ENCODE assay signal across 26 cellular contexts in genomic region chr12:65747338-65747737, GRCh38.
DNase-seq lines count a peak whose midpoint lies in the region; ATAC-seq, FAIRE-seq and TF ChIP-seq lines count a peak whose summit lies in the region.
"Had no signal": no experiment of that assay in that cellular context is flagged by ENCODE, and none has a peak within 500 bp of the region (broad histone marks: within the 10 kb centered on the region; RNA-seq: fewer than 3 reads in every experiment).

No MANE protein-coding gene starts in this region.

- intact Hi-C loops in MCF 10A (cut with micrococcal nuclease) (no loop called here), mammary epithelial cell (cut with micrococcal nuclease) (no loop called here), HepG2 (cut with micrococcal nuclease; ENCODE audit: unreplicated experiment) (loop anchor here (10.0 kb wide), 1 partner anchor 237 kb away; no protein-coding TSS in a partner anchor)

- H3K4me1 ChIP-seq in mammary epithelial cell (ENCODE audit: insufficient read depth, low read length) = peaks cover 1% of the 10 kb centered on the region
- H3K4me1 ChIP-seq in HepG2 (ENCODE audit: insufficient read depth, low read length) = peaks cover 10% of the 10 kb centered on the region; the same call in 1 of the 2 replicates
- H3K4me1 ChIP-seq: BE2C, BLaER1 had no signal

- H4K20me1 ChIP-seq in mammary epithelial cell (ENCODE audit: insufficient read depth, low read length) (no peaks in the 10 kb centered on the region), HepG2 (ENCODE audit: insufficient read depth, low read length) (no peaks in the 10 kb centered on the region)
- H4K20me1 ChIP-seq: BLaER1 had no signal

- dilution Hi-C loops in mammary epithelial cell (cut with HindIII; ENCODE audit: low sequenced_read_pairs) = no loop called here

- peak; percentile 32; the same call in 1 of the 3 replicates for ATAC-seq in HepG2
- ATAC-seq: GM12878 had no signal

- H3K36me3 Mint-ChIP-seq in MCF 10A (ENCODE audit: insufficient read depth, unreplicated experiment) = peaks cover 7% of the 10 kb centered on the region
- H3K36me3 Mint-ChIP-seq: CD4-positive, alpha-beta memory T cell; CD4-positive, CD25-positive, alpha-beta regulatory T cell; CD8-positive, alpha-beta memory T cell had no signal

- TF ChIP-seq POLR2A in HepG2 (IDR thresholded peaks at IDR 0.05; ENCODE audit: insufficient read depth in 1 of 2, low read depth in 2 of 2, low read length in 2 of 2) = no peak

- no peak overlapping the region for H3K9ac ChIP-seq in mammary epithelial cell (ENCODE audit: insufficient read depth, low read length)
- no peak overlapping the region for H3K9ac ChIP-seq in HepG2 (ENCODE audit: insufficient read depth, low read depth, low read length)
- H3K9ac ChIP-seq: BLaER1 had no signal

- H2AFZ ChIP-seq in mammary epithelial cell (ENCODE audit: low read depth, low read length) = no peak overlapping the region
- no peak overlapping the region for H2AFZ ChIP-seq in HepG2 (ENCODE audit: low read length)

- H3K36me3 ChIP-seq in mammary epithelial cell (ENCODE audit: insufficient read depth, low read length) (no peaks in the 10 kb centered on the region), HepG2 (replicated peaks in 1 of 2; ENCODE audit: control insufficient read depth in 1 of 2, insufficient read depth in 2 of 2, low read length in 2 of 2) (no peaks in the 10 kb centered on the region)
- H3K36me3 ChIP-seq: BE2C, BLaER1 had no signal

- TF ChIP-seq CTCF in MCF 10A (IDR thresholded peaks at IDR 0.05; ENCODE audit: unreplicated experiment) (no peak), mammary epithelial cell (conservative IDR thresholded peaks at IDR 0.05 in 1 of 2, IDR thresholded peaks at IDR 0.05 in 1 of 2; ENCODE audit: extremely low read depth in 1 of 2, insufficient read depth in 1 of 2, low read depth in 1 of 2, low read length in 2 of 2) (no peak), HepG2 (CRISPR knock-in tag; IDR thresholded peaks at IDR 0.05) (no peak)

- in situ Hi-C loops in mammary epithelial cell (cut with MboI; ENCODE audit: low sequenced_read_pairs in 2 of 2) = no loop called here
- in situ Hi-C loops in HepG2 (cut with HindIII; ENCODE audit: extremely low pct_ligation_motif_present, low pct_unique_long_range_greater_than_20kb) = no loop called here

- H3K27me3 ChIP-seq in mammary epithelial cell (ENCODE audit: insufficient read depth, low read length) (no peaks in the 10 kb centered on the region), HepG2 (ENCODE audit: control insufficient read depth in 1 of 2, insufficient read depth in 2 of 2, low read length in 2 of 2) (peaks cover 3 to 10% of the 10 kb centered on the region in 2 experiments; a peak in 3 of 5 replicates)
- H3K27me3 ChIP-seq: BLaER1 had no signal

- BruUV-seq in MCF 10A (replicated peaks; lab: Mats Ljungman, UMichigan) (no TSS peak), mammary epithelial cell (replicated peaks; lab: Mats Ljungman, UMichigan) (no TSS peak), HepG2 (replicated peaks; lab: Mats Ljungman, UMichigan) (no TSS peak)

- H3K4me3 ChIP-seq in mammary epithelial cell (replicated peaks in 1 of 3; ENCODE audit: insufficient read depth in 1 of 3, low read depth in 2 of 3, low read length in 3 of 3) (no peak overlapping the region), HepG2 (replicated peaks in 1 of 3; ENCODE audit: insufficient read depth in 1 of 3, low read depth in 2 of 3, low read length in 3 of 3) (no peak overlapping the region)
- H3K4me3 ChIP-seq: BLaER1, GM12878 had no signal

- peak overlapping the region; percentile 40 for H3K27ac Mint-ChIP-seq in MCF 10A (ENCODE audit: low read depth, unreplicated experiment)
- H3K27ac Mint-ChIP-seq: CD14-positive monocyte; CD4-positive, alpha-beta memory T cell; CD4-positive, CD25-positive, alpha-beta regulatory T cell; CD8-positive, alpha-beta memory T cell had no signal

- H3K9me3 ChIP-seq in mammary epithelial cell (replicated peaks; ENCODE audit: insufficient read depth, low read length) = no peaks in the 10 kb centered on the region
- no peaks in the 10 kb centered on the region for H3K9me3 ChIP-seq in HepG2 (ENCODE audit: low read length)
- H3K9me3 ChIP-seq: BE2C had no signal

- DNase-seq in MCF 10A (ENCODE audit: unreplicated experiment) (no peak), mammary epithelial cell (no peak), HepG2 (ENCODE audit: low spot score) (no peak), NCI-H128 (lab: John Stamatoyannopoulos, UW; ENCODE audit: unreplicated experiment) (no peak), occipital lobe (lab: John Stamatoyannopoulos, UW) (no peak)
- DNase-seq: 8988T; ACHN; BE2C; C1 segment of cervical spinal cord; CD4-positive, alpha-beta memory T cell; CD4-positive, CD25-positive, alpha-beta regulatory T cell; CD8-positive, alpha-beta memory T cell; COR-L47; DMS 273 treated with DMSO at 0.1 percent for 48 hours; DMS153; DMS53; DMS79; DND-41; EL; GDM1 had no signal

- H3K9me3 Mint-ChIP-seq in MCF 10A (ENCODE audit: unreplicated experiment) = no peaks in the 10 kb centered on the region

- no peaks in the 10 kb centered on the region for H3K79me2 ChIP-seq in mammary epithelial cell (ENCODE audit: insufficient read depth, low read length)
- H3K79me2 ChIP-seq in HepG2 (ENCODE audit: insufficient read depth, low read length) = no peaks in the 10 kb centered on the region

- FAIRE-seq in HepG2 (lab: Jason Lieb, UNC) = no peak
- FAIRE-seq: A204.1, GM12878, GM12892, GM18507 had no signal

- no peak overlapping the region for H3K4me2 ChIP-seq in mammary epithelial cell (ENCODE audit: insufficient read depth, low read depth, low read length)
- H3K4me2 ChIP-seq in HepG2 (ENCODE audit: low read depth, low read length) = no peak overlapping the region
- H3K4me2 ChIP-seq: BLaER1 had no signal

- no peaks in the 10 kb centered on the region for H3K27me3 Mint-ChIP-seq in MCF 10A (ENCODE audit: insufficient read depth, unreplicated experiment)

- 94% methylated on average over 3 of the region's 3 CpGs for whole genome bisulfite sequencing in mammary epithelial cell (ENCODE audit: low coverage, missing lambda C conversion rate)
- WGBS in HepG2 (ENCODE audit: low lambda C conversion rate) = 0% methylated on average over 3 of the region's 3 CpGs

- TF ChIP-seq RAD21 in HepG2 (CRISPR knock-in tag; IDR thresholded peaks at IDR 0.05) = no peak

- POLR2A ChIA-PET in MCF 10A (lab: Yijun Ruan, JAX) (no interaction called here), HepG2 (lab: Yijun Ruan, JAX) (no interaction called here)

- CTCF ChIA-PET in MCF 10A (lab: Yijun Ruan, JAX) (no interaction called here), mammary epithelial cell (lab: Charles Lee; ENCODE audit: low non-redundant PET) (no interaction called here), HepG2 (lab: Yijun Ruan, JAX; ENCODE audit: low intra/inter-chr PET ratio, low total read pairs) (no interaction called here)

- H3K27ac ChIP-seq in mammary epithelial cell (ENCODE audit: insufficient read depth, low read depth, low read length) = no peak overlapping the region
- H3K27ac ChIP-seq in HepG2 (ENCODE audit: extremely low read length, insufficient read depth, low read length) = no peak overlapping the region
- H3K27ac ChIP-seq: BLaER1 had no signal

- TF ChIP-seq EP300 in HepG2 (IDR thresholded peaks at IDR 0.05; ENCODE audit: low read depth in 2 of 2, low read length in 2 of 2) (no peak), HepG2 (CRISPR knock-in tag; IDR thresholded peaks at IDR 0.05; ENCODE audit: borderline replicate concordance) (no peak)

- H3K4me3 Mint-ChIP-seq in MCF 10A (ENCODE audit: unreplicated experiment) = no peak overlapping the region
- H3K4me3 Mint-ChIP-seq: CD14-positive monocyte; CD4-positive, alpha-beta memory T cell; CD4-positive, CD25-positive, alpha-beta regulatory T cell; CD8-positive, alpha-beta memory T cell had no signal

- H3K4me1 Mint-ChIP-seq in MCF 10A (ENCODE audit: insufficient read depth, unreplicated experiment) = no peaks in the 10 kb centered on the region
- H3K4me1 Mint-ChIP-seq: CD14-positive monocyte had no signal

TF ChIP-seq in HepG2, 621 proteins besides CTCF, POLR2A, EP300 and RAD21:
- TF ChIP-seq, protein P1, sequence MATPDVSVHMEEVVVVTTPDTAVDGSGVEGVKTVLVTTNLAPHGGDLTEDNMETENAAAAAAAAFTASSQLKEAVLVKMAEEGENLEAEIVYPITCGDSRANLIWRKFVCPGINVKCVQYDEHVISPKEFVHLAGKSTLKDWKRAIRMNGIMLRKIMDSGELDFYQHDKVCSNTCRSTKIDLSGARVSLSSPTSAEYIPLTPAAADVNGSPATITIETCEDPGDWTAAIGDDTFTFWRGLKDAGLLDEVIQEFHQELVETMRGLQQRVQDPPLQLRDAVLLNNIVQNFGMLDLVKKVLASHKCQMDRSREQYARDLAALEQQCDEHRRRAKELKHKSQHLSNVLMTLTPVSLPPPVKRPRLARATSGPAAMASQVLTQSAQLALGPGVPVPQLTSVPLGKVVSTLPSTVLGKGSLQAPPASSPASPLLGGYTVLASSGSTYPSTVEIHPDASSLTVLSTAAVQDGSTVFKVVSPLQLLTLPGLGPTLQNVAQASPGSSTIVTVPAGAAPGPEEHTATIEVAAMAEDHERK (CRISPR knock-in tag; IDR thresholded peaks at IDR 0.05; ENCODE audit: low read depth) = no peak
- TF ChIP-seq FOXA3 (CRISPR knock-in tag; IDR thresholded peaks at IDR 0.05) (peak; percentile 21; the same call in 1 of the 2 replicates), NFE2 (CRISPR knock-in tag; IDR thresholded peaks at IDR 0.05) (no peak), KAT8 (CRISPR knock-in tag; IDR thresholded peaks at IDR 0.05) (no peak)
- TF ChIP-seq, protein P2, sequence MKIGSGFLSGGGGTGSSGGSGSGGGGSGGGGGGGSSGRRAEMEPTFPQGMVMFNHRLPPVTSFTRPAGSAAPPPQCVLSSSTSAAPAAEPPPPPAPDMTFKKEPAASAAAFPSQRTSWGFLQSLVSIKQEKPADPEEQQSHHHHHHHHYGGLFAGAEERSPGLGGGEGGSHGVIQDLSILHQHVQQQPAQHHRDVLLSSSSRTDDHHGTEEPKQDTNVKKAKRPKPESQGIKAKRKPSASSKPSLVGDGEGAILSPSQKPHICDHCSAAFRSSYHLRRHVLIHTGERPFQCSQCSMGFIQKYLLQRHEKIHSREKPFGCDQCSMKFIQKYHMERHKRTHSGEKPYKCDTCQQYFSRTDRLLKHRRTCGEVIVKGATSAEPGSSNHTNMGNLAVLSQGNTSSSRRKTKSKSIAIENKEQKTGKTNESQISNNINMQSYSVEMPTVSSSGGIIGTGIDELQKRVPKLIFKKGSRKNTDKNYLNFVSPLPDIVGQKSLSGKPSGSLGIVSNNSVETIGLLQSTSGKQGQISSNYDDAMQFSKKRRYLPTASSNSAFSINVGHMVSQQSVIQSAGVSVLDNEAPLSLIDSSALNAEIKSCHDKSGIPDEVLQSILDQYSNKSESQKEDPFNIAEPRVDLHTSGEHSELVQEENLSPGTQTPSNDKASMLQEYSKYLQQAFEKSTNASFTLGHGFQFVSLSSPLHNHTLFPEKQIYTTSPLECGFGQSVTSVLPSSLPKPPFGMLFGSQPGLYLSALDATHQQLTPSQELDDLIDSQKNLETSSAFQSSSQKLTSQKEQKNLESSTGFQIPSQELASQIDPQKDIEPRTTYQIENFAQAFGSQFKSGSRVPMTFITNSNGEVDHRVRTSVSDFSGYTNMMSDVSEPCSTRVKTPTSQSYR (CRISPR knock-in tag; IDR thresholded peaks at IDR 0.05; ENCODE audit: borderline replicate concordance) = no peak
